ENCODE assay signal across 1 cellular context in the genomic region with DNA sequence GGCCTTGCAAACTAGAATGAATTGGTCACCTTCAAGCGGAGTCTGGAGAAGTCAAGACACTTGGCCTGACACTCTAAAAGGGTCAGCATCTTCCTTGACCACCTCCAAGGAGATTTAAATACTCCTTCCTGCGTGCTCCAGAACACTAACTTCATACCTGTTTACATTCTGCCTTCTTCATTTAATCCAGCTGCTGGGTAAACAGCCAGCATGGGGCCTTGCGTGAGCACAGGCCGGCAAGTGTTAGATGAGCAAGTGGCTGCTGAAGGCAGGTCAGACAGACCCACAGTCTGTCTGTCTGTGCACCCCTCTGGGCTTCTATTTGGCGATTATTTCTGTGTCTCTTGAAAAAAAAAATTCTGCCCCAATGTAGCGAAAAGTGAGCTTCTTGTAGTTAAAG.
TF ChIP-seq lines count a peak whose summit lies in the region.

No MANE protein-coding gene starts in this region.

TF ChIP-seq in HepG2, 621 proteins besides CTCF, POLR2A, EP300 and RAD21 (continued from another document and continues in another):
- TF ChIP-seq, protein P1, sequence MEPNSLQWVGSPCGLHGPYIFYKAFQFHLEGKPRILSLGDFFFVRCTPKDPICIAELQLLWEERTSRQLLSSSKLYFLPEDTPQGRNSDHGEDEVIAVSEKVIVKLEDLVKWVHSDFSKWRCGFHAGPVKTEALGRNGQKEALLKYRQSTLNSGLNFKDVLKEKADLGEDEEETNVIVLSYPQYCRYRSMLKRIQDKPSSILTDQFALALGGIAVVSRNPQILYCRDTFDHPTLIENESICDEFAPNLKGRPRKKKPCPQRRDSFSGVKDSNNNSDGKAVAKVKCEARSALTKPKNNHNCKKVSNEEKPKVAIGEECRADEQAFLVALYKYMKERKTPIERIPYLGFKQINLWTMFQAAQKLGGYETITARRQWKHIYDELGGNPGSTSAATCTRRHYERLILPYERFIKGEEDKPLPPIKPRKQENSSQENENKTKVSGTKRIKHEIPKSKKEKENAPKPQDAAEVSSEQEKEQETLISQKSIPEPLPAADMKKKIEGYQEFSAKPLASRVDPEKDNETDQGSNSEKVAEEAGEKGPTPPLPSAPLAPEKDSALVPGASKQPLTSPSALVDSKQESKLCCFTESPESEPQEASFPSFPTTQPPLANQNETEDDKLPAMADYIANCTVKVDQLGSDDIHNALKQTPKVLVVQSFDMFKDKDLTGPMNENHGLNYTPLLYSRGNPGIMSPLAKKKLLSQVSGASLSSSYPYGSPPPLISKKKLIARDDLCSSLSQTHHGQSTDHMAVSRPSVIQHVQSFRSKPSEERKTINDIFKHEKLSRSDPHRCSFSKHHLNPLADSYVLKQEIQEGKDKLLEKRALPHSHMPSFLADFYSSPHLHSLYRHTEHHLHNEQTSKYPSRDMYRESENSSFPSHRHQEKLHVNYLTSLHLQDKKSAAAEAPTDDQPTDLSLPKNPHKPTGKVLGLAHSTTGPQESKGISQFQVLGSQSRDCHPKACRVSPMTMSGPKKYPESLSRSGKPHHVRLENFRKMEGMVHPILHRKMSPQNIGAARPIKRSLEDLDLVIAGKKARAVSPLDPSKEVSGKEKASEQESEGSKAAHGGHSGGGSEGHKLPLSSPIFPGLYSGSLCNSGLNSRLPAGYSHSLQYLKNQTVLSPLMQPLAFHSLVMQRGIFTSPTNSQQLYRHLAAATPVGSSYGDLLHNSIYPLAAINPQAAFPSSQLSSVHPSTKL (CRISPR knock-in tag; IDR thresholded peaks at IDR 0.05): peak; percentile 45; the same call in 1 of the 2 replicates
- TF ChIP-seq KLF6 (CRISPR knock-in tag; IDR thresholded peaks at IDR 0.05) (no peak), ZNF253 (CRISPR knock-in tag; IDR thresholded peaks at IDR 0.05; ENCODE audit: borderline replicate concordance) (no peak), PREB (CRISPR knock-in tag; IDR thresholded peaks at IDR 0.05) (no peak), ZKSCAN8 (CRISPR knock-in tag; IDR thresholded peaks at IDR 0.05; ENCODE audit: borderline replicate concordance) (no peak), ZFAT (CRISPR knock-in tag; conservative IDR thresholded peaks at IDR 0.05) (no peak), ZNF292 (CRISPR knock-in tag; IDR thresholded peaks at IDR 0.05; ENCODE audit: borderline replicate concordance, low read depth) (no peak), ZNF724P (CRISPR knock-in tag; IDR thresholded peaks at IDR 0.05; ENCODE audit: borderline replicate concordance) (no peak), RFX1 (IDR thresholded peaks at IDR 0.05) (no peak), ZSCAN20 (CRISPR knock-in tag; IDR thresholded peaks at IDR 0.05; ENCODE audit: borderline replicate concordance) (no peak), RFXANK (CRISPR knock-in tag; IDR thresholded peaks at IDR 0.05) (no peak), ZSCAN29 (CRISPR knock-in tag; conservative IDR thresholded peaks at IDR 0.05) (no peak), MAFK (conservative IDR thresholded peaks at IDR 0.05 in 1 of 2, IDR thresholded peaks at IDR 0.05 in 1 of 2; ENCODE audit: low read length in 2 of 2) (no peak), JUNB (CRISPR knock-in tag; IDR thresholded peaks at IDR 0.05; ENCODE audit: borderline replicate concordance) (no peak), ZSCAN31 (CRISPR knock-in tag; IDR thresholded peaks at IDR 0.05; ENCODE audit: low read depth) (no peak), FOSL2 (CRISPR knock-in tag; IDR thresholded peaks at IDR 0.05) (no peak; the same call in 1 of the 2 replicates), ZNF136 (CRISPR knock-in tag; IDR thresholded peaks at IDR 0.05; ENCODE audit: low read depth) (no peak), ZNF567 (CRISPR knock-in tag; IDR thresholded peaks at IDR 0.05; ENCODE audit: borderline replicate concordance) (no peak), RBFOX2 (IDR thresholded peaks at IDR 0.05; ENCODE audit: low read depth, low read length) (no peak), ZNF224 (CRISPR knock-in tag; IDR thresholded peaks at IDR 0.05) (no peak), SOX13 (IDR thresholded peaks at IDR 0.05) (no peak), SOX13 (CRISPR knock-in tag; conservative IDR thresholded peaks at IDR 0.05 in 1 of 2, IDR thresholded peaks at IDR 0.05 in 1 of 2) (peak in 1 of 2 experiments; percentile 49; a peak in 1 of 4 replicates), ZNF34 (CRISPR knock-in tag; IDR thresholded peaks at IDR 0.05; ENCODE audit: borderline replicate concordance) (no peak), KLF16 (CRISPR knock-in tag; IDR thresholded peaks at IDR 0.05) (peak in 1 of 2 experiments; percentile 50; a peak in 1 of 4 replicates), ZNF703 (CRISPR knock-in tag; IDR thresholded peaks at IDR 0.05; ENCODE audit: borderline replicate concordance) (no peak), KAT7 (CRISPR knock-in tag; IDR thresholded peaks at IDR 0.05; ENCODE audit: borderline replicate concordance) (no peak), YY1 (IDR thresholded peaks at IDR 0.05; ENCODE audit: insufficient read depth, insufficient replicate concordance, low read depth, low read length) (no peak), ARHGAP35 (CRISPR knock-in tag; IDR thresholded peaks at IDR 0.05; ENCODE audit: borderline replicate concordance) (no peak), MXD4 (CRISPR knock-in tag; IDR thresholded peaks at IDR 0.05) (no peak), CC2D1A (CRISPR knock-in tag; IDR thresholded peaks at IDR 0.05) (no peak), ZNF7 (CRISPR knock-in tag; IDR thresholded peaks at IDR 0.05) (no peak), BCL6 (CRISPR knock-in tag; IDR thresholded peaks at IDR 0.05) (peak; percentile 46), ZNF879 (CRISPR knock-in tag; IDR thresholded peaks at IDR 0.05) (no peak), ZNF784 (CRISPR knock-in tag; IDR thresholded peaks at IDR 0.05; ENCODE audit: borderline replicate concordance) (no peak), RCOR2 (CRISPR knock-in tag; IDR thresholded peaks at IDR 0.05) (no peak), RBAK (CRISPR knock-in tag; IDR thresholded peaks at IDR 0.05) (no peak), ZSCAN9 (CRISPR knock-in tag; IDR thresholded peaks at IDR 0.05; ENCODE audit: borderline replicate concordance) (no peak), TBX2 (CRISPR knock-in tag; IDR thresholded peaks at IDR 0.05; ENCODE audit: borderline replicate concordance) (no peak), ZNF543 (CRISPR knock-in tag; IDR thresholded peaks at IDR 0.05) (no peak), MIER3 (CRISPR knock-in tag; IDR thresholded peaks at IDR 0.05; ENCODE audit: borderline replicate concordance) (no peak), SMARCE1 (IDR thresholded peaks at IDR 0.05; ENCODE audit: borderline replicate concordance) (no peak), CEBPG (CRISPR knock-in tag; IDR thresholded peaks at IDR 0.05) (no peak), CENPX (CRISPR knock-in tag; IDR thresholded peaks at IDR 0.05) (no peak), NFE2L1 (CRISPR knock-in tag; IDR thresholded peaks at IDR 0.05; ENCODE audit: borderline replicate concordance) (no peak), ZNF773 (CRISPR knock-in tag; IDR thresholded peaks at IDR 0.05; ENCODE audit: borderline replicate concordance) (no peak), KAT2B (IDR thresholded peaks at IDR 0.05; ENCODE audit: borderline replicate concordance, low read depth, low read length) (no peak), SAP130 (CRISPR knock-in tag; IDR thresholded peaks at IDR 0.05; ENCODE audit: low read depth) (0 out of 2 replicates have a peak, but pooled peaks have one; percentile 19), FOXK1 (CRISPR knock-in tag; IDR thresholded peaks at IDR 0.05; ENCODE audit: borderline replicate concordance, low read depth) (peak; percentile 16; the same call in 1 of the 2 replicates), ZNF446 (CRISPR knock-in tag; IDR thresholded peaks at IDR 0.05) (no peak), THYN1 (CRISPR knock-in tag; IDR thresholded peaks at IDR 0.05; ENCODE audit: borderline replicate concordance, low read depth) (no peak)
- TF ChIP-seq, protein P2, sequence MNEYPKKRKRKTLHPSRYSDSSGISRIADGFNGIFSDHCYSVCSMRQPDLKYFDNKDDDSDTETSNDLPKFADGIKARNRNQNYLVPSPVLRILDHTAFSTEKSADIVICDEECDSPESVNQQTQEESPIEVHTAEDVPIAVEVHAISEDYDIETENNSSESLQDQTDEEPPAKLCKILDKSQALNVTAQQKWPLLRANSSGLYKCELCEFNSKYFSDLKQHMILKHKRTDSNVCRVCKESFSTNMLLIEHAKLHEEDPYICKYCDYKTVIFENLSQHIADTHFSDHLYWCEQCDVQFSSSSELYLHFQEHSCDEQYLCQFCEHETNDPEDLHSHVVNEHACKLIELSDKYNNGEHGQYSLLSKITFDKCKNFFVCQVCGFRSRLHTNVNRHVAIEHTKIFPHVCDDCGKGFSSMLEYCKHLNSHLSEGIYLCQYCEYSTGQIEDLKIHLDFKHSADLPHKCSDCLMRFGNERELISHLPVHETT (CRISPR knock-in tag; conservative IDR thresholded peaks at IDR 0.05): no peak
- TF ChIP-seq, protein P3, sequence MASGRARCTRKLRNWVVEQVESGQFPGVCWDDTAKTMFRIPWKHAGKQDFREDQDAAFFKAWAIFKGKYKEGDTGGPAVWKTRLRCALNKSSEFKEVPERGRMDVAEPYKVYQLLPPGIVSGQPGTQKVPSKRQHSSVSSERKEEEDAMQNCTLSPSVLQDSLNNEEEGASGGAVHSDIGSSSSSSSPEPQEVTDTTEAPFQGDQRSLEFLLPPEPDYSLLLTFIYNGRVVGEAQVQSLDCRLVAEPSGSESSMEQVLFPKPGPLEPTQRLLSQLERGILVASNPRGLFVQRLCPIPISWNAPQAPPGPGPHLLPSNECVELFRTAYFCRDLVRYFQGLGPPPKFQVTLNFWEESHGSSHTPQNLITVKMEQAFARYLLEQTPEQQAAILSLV (CRISPR knock-in tag; IDR thresholded peaks at IDR 0.05; ENCODE audit: borderline replicate concordance): no peak
- TF ChIP-seq, protein P4, sequence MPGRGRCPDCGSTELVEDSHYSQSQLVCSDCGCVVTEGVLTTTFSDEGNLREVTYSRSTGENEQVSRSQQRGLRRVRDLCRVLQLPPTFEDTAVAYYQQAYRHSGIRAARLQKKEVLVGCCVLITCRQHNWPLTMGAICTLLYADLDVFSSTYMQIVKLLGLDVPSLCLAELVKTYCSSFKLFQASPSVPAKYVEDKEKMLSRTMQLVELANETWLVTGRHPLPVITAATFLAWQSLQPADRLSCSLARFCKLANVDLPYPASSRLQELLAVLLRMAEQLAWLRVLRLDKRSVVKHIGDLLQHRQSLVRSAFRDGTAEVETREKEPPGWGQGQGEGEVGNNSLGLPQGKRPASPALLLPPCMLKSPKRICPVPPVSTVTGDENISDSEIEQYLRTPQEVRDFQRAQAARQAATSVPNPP (CRISPR knock-in tag; IDR thresholded peaks at IDR 0.05): no peak
- TF ChIP-seq, protein P5, sequence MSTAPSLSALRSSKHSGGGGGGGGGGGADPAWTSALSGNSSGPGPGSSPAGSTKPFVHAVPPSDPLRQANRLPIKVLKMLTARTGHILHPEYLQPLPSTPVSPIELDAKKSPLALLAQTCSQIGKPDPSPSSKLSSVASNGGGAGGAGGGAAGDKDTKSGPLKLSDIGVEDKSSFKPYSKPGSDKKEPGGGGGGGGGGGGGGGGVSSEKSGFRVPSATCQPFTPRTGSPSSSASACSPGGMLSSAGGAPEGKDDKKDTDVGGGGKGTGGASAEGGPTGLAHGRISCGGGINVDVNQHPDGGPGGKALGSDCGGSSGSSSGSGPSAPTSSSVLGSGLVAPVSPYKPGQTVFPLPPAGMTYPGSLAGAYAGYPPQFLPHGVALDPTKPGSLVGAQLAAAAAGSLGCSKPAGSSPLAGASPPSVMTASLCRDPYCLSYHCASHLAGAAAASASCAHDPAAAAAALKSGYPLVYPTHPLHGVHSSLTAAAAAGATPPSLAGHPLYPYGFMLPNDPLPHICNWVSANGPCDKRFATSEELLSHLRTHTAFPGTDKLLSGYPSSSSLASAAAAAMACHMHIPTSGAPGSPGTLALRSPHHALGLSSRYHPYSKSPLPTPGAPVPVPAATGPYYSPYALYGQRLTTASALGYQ (CRISPR knock-in tag; IDR thresholded peaks at IDR 0.05): no peak
- TF ChIP-seq, protein P6, sequence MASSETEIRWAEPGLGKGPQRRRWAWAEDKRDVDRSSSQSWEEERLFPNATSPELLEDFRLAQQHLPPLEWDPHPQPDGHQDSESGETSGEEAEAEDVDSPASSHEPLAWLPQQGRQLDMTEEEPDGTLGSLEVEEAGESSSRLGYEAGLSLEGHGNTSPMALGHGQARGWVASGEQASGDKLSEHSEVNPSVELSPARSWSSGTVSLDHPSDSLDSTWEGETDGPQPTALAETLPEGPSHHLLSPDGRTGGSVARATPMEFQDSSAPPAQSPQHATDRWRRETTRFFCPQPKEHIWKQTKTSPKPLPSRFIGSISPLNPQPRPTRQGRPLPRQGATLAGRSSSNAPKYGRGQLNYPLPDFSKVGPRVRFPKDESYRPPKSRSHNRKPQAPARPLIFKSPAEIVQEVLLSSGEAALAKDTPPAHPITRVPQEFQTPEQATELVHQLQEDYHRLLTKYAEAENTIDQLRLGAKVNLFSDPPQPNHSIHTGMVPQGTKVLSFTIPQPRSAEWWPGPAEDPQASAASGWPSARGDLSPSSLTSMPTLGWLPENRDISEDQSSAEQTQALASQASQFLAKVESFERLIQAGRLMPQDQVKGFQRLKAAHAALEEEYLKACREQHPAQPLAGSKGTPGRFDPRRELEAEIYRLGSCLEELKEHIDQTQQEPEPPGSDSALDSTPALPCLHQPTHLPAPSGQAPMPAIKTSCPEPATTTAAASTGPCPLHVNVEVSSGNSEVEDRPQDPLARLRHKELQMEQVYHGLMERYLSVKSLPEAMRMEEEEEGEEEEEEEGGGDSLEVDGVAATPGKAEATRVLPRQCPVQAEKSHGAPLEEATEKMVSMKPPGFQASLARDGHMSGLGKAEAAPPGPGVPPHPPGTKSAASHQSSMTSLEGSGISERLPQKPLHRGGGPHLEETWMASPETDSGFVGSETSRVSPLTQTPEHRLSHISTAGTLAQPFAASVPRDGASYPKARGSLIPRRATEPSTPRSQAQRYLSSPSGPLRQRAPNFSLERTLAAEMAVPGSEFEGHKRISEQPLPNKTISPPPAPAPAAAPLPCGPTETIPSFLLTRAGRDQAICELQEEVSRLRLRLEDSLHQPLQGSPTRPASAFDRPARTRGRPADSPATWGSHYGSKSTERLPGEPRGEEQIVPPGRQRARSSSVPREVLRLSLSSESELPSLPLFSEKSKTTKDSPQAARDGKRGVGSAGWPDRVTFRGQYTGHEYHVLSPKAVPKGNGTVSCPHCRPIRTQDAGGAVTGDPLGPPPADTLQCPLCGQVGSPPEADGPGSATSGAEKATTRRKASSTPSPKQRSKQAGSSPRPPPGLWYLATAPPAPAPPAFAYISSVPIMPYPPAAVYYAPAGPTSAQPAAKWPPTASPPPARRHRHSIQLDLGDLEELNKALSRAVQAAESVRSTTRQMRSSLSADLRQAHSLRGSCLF (CRISPR knock-in tag; IDR thresholded peaks at IDR 0.05; ENCODE audit: borderline replicate concordance): no peak
